Comparison of ENCODE assay signal across 1 cellular context in genomic region chr3:39137991-39138803, GRCh38.
TF ChIP-seq lines count a peak whose summit lies in the region.

No MANE protein-coding gene starts in this region.

TF ChIP-seq in HepG2, 621 proteins besides CTCF, POLR2A, EP300 and RAD21:
- TF ChIP-seq HCFC1 (IDR thresholded peaks at IDR 0.05; ENCODE audit: low read depth, low read length), result no peak
- TF ChIP-seq PRPF4 (IDR thresholded peaks at IDR 0.05; ENCODE audit: low read depth, low read length, poor library complexity, severe bottlenecking), result no peak
- TF ChIP-seq TFE3 (CRISPR knock-in tag; IDR thresholded peaks at IDR 0.05), result no peak
- TF ChIP-seq SPEN (CRISPR knock-in tag; IDR thresholded peaks at IDR 0.05; ENCODE audit: low read depth), result no peak
- no peak for TF ChIP-seq ZFP36 (IDR thresholded peaks at IDR 0.05; ENCODE audit: borderline replicate concordance, low read depth, low read length, partially characterized antibody)
- TF ChIP-seq BRCA1 (CRISPR knock-in tag; IDR thresholded peaks at IDR 0.05), result no peak
- no peak for TF ChIP-seq MEF2D (CRISPR knock-in tag; IDR thresholded peaks at IDR 0.05)
- no peak for TF ChIP-seq ZNF143 (CRISPR knock-in tag; IDR thresholded peaks at IDR 0.05)
- TF ChIP-seq ZNF362 (CRISPR knock-in tag; IDR thresholded peaks at IDR 0.05; ENCODE audit: borderline replicate concordance), result no peak
- TF ChIP-seq ZBTB21 (CRISPR knock-in tag; IDR thresholded peaks at IDR 0.05), result no peak
- no peak for TF ChIP-seq SNAPC2 (CRISPR knock-in tag; IDR thresholded peaks at IDR 0.05)
- no peak for TF ChIP-seq ZNF431 (CRISPR knock-in tag; IDR thresholded peaks at IDR 0.05; ENCODE audit: borderline replicate concordance, low read depth)
- no peak for TF ChIP-seq SMYD3 (CRISPR knock-in tag; IDR thresholded peaks at IDR 0.05)
- TF ChIP-seq ZNF124 (CRISPR knock-in tag; IDR thresholded peaks at IDR 0.05), result no peak
- no peak for TF ChIP-seq E2F5 (CRISPR knock-in tag; conservative IDR thresholded peaks at IDR 0.05)
- no peak for TF ChIP-seq KAT8 (CRISPR knock-in tag; IDR thresholded peaks at IDR 0.05)
- TF ChIP-seq MAF1 (CRISPR knock-in tag; IDR thresholded peaks at IDR 0.05; ENCODE audit: borderline replicate concordance), result no peak
